20 cellular contexts compared by ENCODE assay signal in the genomic region with DNA sequence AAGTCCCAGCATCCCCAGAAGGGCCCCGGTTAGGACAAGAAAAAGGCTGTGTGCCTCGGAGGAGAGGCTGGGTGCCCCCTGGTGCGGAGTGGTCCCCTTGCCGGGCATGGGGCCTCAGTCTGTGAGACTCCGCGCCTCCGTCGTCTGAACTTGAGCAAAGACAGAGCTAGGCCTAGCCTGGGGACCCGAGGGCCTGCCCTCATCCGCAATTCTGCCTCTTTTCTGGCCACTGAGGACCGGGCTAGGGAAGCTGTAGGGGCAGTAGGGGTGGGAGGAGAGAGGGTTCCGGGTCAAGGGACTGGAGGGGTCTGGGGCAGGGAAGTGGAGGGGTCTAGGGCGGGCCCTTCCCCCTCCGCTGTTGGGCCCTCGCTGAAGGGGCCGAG. TPM values are rescaled to one million over a fixed set of nuclear protein-coding genes. Genes with fewer than 3 reads are reported as not detected.
DNase-seq lines count a peak whose midpoint lies in the region; ATAC-seq and TF ChIP-seq lines count a peak whose summit lies in the region.
"Had no signal": no experiment of that assay in that cellular context is flagged by ENCODE, and none has a peak within 500 bp of the region (broad histone marks: within the 10 kb centered on the region; RNA-seq: fewer than 3 reads in every experiment).

No MANE protein-coding gene starts in this region.

- H3K27me3 Mint-ChIP-seq in WTC11 (ENCODE audit: low read depth): peaks cover 49% of the 10 kb centered on the region

- peaks cover 25% of the 10 kb centered on the region for H3K4me1 Mint-ChIP-seq in WTC11

- no peaks in the 10 kb centered on the region for H4K20me1 ChIP-seq in BLaER1

- no peaks in the 10 kb centered on the region for H3K36me3 Mint-ChIP-seq in WTC11
- H3K36me3 Mint-ChIP-seq: activated naive CD8-positive, alpha-beta T cell; CD4-positive, alpha-beta memory T cell had no signal

- H3K9me3 Mint-ChIP-seq in WTC11: no peaks in the 10 kb centered on the region
- H3K9me3 Mint-ChIP-seq: CD4-positive, alpha-beta memory T cell had no signal

- H3K9ac ChIP-seq in BLaER1: no peak overlapping the region

- H3K27ac ChIP-seq in BLaER1: no peak overlapping the region
- H3K27ac ChIP-seq in gastrocnemius medialis: peak overlapping the region; percentile 53 to 68 (median 62)

- peaks cover 32% of the 10 kb centered on the region for H3K27me3 ChIP-seq in BLaER1
- H3K27me3 ChIP-seq in gastrocnemius medialis: peaks cover 0 to 7% (median 5%) of the 10 kb centered on the region in 3 donors

- in situ Hi-C loops in gastrocnemius medialis (cut with MboI; ENCODE audit: low sequenced_read_pairs in 4 of 4): no loop called here

- intact Hi-C loops in gastrocnemius medialis (cut with DNase I; ENCODE audit: low total_unique reads): no loop called here
- intact Hi-C loops in mucosa of descending colon (cut with DNase I, micrococcal nuclease): no loop called here

- H3K4me3 ChIP-seq in BLaER1 (no peak overlapping the region), gastrocnemius medialis (no peak overlapping the region), mucosa of descending colon (no peak overlapping the region)

- no peak for TF ChIP-seq POLR2A in gastrocnemius medialis (IDR thresholded peaks at IDR 0.05)

- ATAC-seq in WTC11 (peak; percentile 27; the same call in 1 of the 2 replicates), gastrocnemius medialis (no peak), mucosa of descending colon (no peak)

- CTCF ChIA-PET in WTC11 (lab: Charles Lee): interaction anchor here (0.7 to 5.5 kb wide), 16 partner anchors 10 to 123 kb away, joined by 3 to 43 read pairs (median 4); no protein-coding TSS in a partner anchor

- TF ChIP-seq CTCF in WTC11 (IDR thresholded peaks at IDR 0.05) (no peak), gastrocnemius medialis (IDR thresholded peaks at IDR 0.05 in 4 of 5, conservative IDR thresholded peaks at IDR 0.05 in 1 of 5) (no peak), mucosa of descending colon (IDR thresholded peaks at IDR 0.05) (no peak)

- peak overlapping the region; percentile 40 for H3K4me3 Mint-ChIP-seq in WTC11
- H3K4me3 Mint-ChIP-seq: activated naive CD8-positive, alpha-beta T cell had no signal

- H3K4me2 ChIP-seq in BLaER1: peak overlapping the region; percentile 52

- H3K27ac Mint-ChIP-seq in WTC11: no peak overlapping the region
- H3K27ac Mint-ChIP-seq: activated naive CD8-positive, alpha-beta T cell; CD4-positive, alpha-beta memory T cell had no signal

- H3K4me1 ChIP-seq in BLaER1 (peaks cover 37% of the 10 kb centered on the region), gastrocnemius medialis (peaks cover 0 to 7% of the 10 kb centered on the region in 2 donors), mucosa of descending colon (ENCODE audit: low read depth) (peaks cover 7% of the 10 kb centered on the region)
- H3K4me1 ChIP-seq: ascending aorta had no signal

- POLR2A ChIA-PET in WTC11 (lab: Charles Lee): interaction anchor here (0.6 to 1.0 kb wide), 2 partner anchors 17 to 193 kb away, joined by 4 read pairs; no protein-coding TSS in a partner anchor

- no peaks in the 10 kb centered on the region for H3K36me3 ChIP-seq in BLaER1
- H3K36me3 ChIP-seq in gastrocnemius medialis: no peaks in the 10 kb centered on the region
- H3K36me3 ChIP-seq in mucosa of descending colon (ENCODE audit: low read depth): no peaks in the 10 kb centered on the region
- H3K36me3 ChIP-seq: ascending aorta, Peyer's patch had no signal

- DNase-seq in WTC11 (ENCODE audit: low spot score): no peak
- DNase-seq in iPS-NIHi11 (ENCODE audit: low spot score): peak; percentile 45
- no peak for DNase-seq in gastrocnemius medialis
- DNase-seq in stimulated activated CD4-positive, alpha-beta T cell treated with anti-CD3 and anti-CD28 coated beads, Interleukin-4, amount 100 ng/mL, for 24 hours: no peak
- DNase-seq in kidney glomerular epithelial cell (lab: John Stamatoyannopoulos, UW): no peak
- DNase-seq in mucosa of descending colon: no peak
- no peak for DNase-seq in activated CD4-positive, alpha-beta T cell treated with anti-CD3 and anti-CD28 coated beads, Interleukin-2, amount 50 U/mL, for 1 hour
- DNase-seq: activated CD4-positive, alpha-beta T cell treated with anti-CD3 and anti-CD28 coated beads for 48 hours; CD4-positive, alpha-beta memory T cell; central memory CD4-positive, alpha-beta T cell; NCI-H510A; NK-92 treated with Interleukin-12 subunit alpha and Interleukin-12 subunit beta, amount 100 ng/mL, for 24 hours; Peyer's patch; stimulated activated CD8-positive, alpha-beta memory T cell treated with anti-CD3 and anti-CD28 coated beads, Interleukin-4, amount 100 ng/mL, for 48 hours; T-helper 2 cell had no signal

- H3K9me3 ChIP-seq in BLaER1 (no peaks in the 10 kb centered on the region), gastrocnemius medialis (no peaks in the 10 kb centered on the region), mucosa of descending colon (no peaks in the 10 kb centered on the region)
- H3K9me3 ChIP-seq: ascending aorta, Peyer's patch had no signal

TF ChIP-seq in WTC11, 78 proteins besides CTCF, POLR2A, EP300 and RAD21:
- TF ChIP-seq SOX15 (CRISPR knock-in tag; IDR thresholded peaks at IDR 0.05): no peak
- TF ChIP-seq CBFB (CRISPR knock-in tag; IDR thresholded peaks at IDR 0.05; ENCODE audit: low read depth): no peak
- TF ChIP-seq CREM (CRISPR knock-in tag; IDR thresholded peaks at IDR 0.05): no peak

RNA-seq across cellular contexts. Expression of a gene that starts 0.6 kb away (rescaled TPM):
- 6.3 to 8.5 TPM (median 8.2 TPM) in 3 replicates for total RNA-seq in WTC11 (2021)
- total RNA-seq in gastrocnemius medialis: 1 to 10 TPM; 3.7 to 8.5 (median 5.8) TPM
- 1 to 10 TPM; 1.2 to 5.9 (median 3.4) TPM for total RNA-seq in mucosa of descending colon
- total RNA-seq: CD4-positive, alpha-beta memory T cell; G401 had no signal

RNA-seq across cellular contexts. Expression of a gene that starts 19.5 kb away (rescaled TPM):
- 0.04 to 0.11 TPM in 2 of 3 replicates, not detected in the other for total RNA-seq in WTC11 (2021)
- total RNA-seq in gastrocnemius medialis: 1 to 10 TPM in 3 of 4 donors, under 1 TPM in 1; 0.61 to 3.0 (median 2.6) TPM
- total RNA-seq in mucosa of descending colon: 10 to 100 TPM in 2 of 3 donors, 1 to 10 TPM in 1; 3.3 to 21.7 (median 12.2) TPM
- total RNA-seq: G401, SK-MEL-5 had no signal

RNA-seq across cellular contexts. Expression of a gene that starts 35.6 kb away (rescaled TPM):
- total RNA-seq in WTC11 (2021) (109 to 129 TPM (median 113 TPM) in 3 replicates), gastrocnemius medialis (10 to 100 TPM in 2 of 4 donors, 1 to 10 TPM in 2; 5.9 to 16.4 (median 9.6) TPM), mucosa of descending colon (10 to 100 TPM; 14.5 to 69.6 (median 26.5) TPM)

RNA-seq across cellular contexts. Expression of a gene that starts 49.3 kb away (rescaled TPM):
- total RNA-seq in WTC11 (2021) (0.41 to 0.72 TPM (median 0.64 TPM) in 3 replicates), gastrocnemius medialis (not detected), mucosa of descending colon (under 1 TPM in 1 of 3 donors, not detected in 2; 0.19 TPM)
- total RNA-seq: ascending aorta; CD4-positive, alpha-beta memory T cell; Peyer's patch had no signal

RNA-seq across cellular contexts. Expression of a gene that starts 50.1 kb away (rescaled TPM):
- total RNA-seq in WTC11 (2021) (5.3 to 7.1 TPM (median 7.0 TPM) in 3 replicates), gastrocnemius medialis (1 to 10 TPM; 2.6 to 6.4 (median 3.1) TPM), mucosa of descending colon (10 to 100 TPM in 1 of 3 donors, 1 to 10 TPM in 2; 6.4 to 86.6 (median 9.7) TPM)
- total RNA-seq: CD4-positive, alpha-beta memory T cell; G401; SK-MEL-5 had no signal
